In the genomic region with DNA sequence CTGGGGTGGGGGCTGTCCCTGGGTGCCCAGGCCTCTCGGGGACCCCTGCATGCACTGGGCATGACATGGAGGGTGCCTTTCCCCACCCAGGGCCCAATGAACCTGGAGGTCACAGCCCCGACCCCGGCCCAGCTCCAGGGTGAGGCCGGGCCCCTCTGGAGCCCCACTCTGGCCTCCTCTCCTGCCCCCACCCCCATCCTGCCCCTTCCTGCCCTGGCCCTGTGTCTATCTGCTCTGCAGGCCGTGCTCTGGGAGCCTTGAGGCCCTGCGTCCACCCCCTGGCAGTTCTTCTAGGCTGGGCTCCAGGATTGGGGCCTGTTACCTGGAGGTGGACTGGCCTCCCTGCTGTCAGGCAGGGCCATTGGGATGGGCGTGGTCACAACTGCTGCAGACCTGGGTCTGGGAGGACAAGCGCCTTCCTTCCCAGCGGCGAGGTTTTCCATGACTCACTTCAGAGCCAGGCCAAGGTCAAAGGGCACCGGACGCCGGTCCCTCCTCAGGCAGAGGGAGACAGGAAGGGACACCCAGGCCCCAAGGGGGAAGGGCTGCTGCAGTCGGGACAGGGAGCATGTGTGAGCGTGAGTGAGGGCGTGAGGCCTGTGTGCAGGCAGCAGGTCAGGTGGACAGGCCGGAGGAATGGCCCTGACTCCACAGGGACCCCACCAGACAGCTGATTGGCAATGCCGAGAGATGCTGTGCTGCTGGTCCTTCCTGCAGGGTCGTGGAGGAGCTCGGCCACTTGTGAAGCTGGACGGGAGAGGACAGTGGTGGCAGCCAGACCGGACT, we compare ENCODE assay signal across 1 cellular context.
TF ChIP-seq lines count a peak whose summit lies in the region.

No MANE protein-coding gene starts in this region.

TF ChIP-seq in HepG2, 621 proteins besides CTCF, POLR2A, EP300 and RAD21 (continued from another document and continues in another):
- TF ChIP-seq ARHGAP35 (CRISPR knock-in tag; IDR thresholded peaks at IDR 0.05; ENCODE audit: borderline replicate concordance) (no peak), ISL2 (CRISPR knock-in tag; IDR thresholded peaks at IDR 0.05) (0 out of 2 replicates have a peak, but pooled peaks have one; percentile 37), HNRNPLL (IDR thresholded peaks at IDR 0.05; ENCODE audit: low read depth, low read length, poor library complexity, severe bottlenecking) (peak; percentile 14), RFXAP (CRISPR knock-in tag; IDR thresholded peaks at IDR 0.05; ENCODE audit: borderline replicate concordance) (no peak), SMARCC2 (IDR thresholded peaks at IDR 0.05) (no peak), NFYB (CRISPR knock-in tag; IDR thresholded peaks at IDR 0.05) (no peak), MEIS1 (CRISPR knock-in tag; IDR thresholded peaks at IDR 0.05; ENCODE audit: borderline replicate concordance) (no peak), PLRG1 (conservative IDR thresholded peaks at IDR 0.05) (no peak), MAFG (CRISPR knock-in tag; IDR thresholded peaks at IDR 0.05) (no peak), SMAD3 (CRISPR knock-in tag; IDR thresholded peaks at IDR 0.05) (no peak), ZNF34 (CRISPR knock-in tag; IDR thresholded peaks at IDR 0.05; ENCODE audit: borderline replicate concordance) (no peak), SRSF1 (optimal IDR thresholded peaks at IDR 0.05; ENCODE audit: low read depth, low read length) (no peak), HMGA1 (CRISPR knock-in tag; conservative IDR thresholded peaks at IDR 0.05) (no peak), KDM1A (CRISPR knock-in tag; IDR thresholded peaks at IDR 0.05) (0 out of 2 replicates have a peak, but pooled peaks have one; percentile 26), TCF12 (IDR thresholded peaks at IDR 0.05) (no peak), TCF12 (CRISPR knock-in tag; IDR thresholded peaks at IDR 0.05) (no peak), CCAR2 (optimal IDR thresholded peaks at IDR 0.05; ENCODE audit: low read depth, low read length) (no peak), MAF1 (CRISPR knock-in tag; IDR thresholded peaks at IDR 0.05; ENCODE audit: borderline replicate concordance) (no peak), ZNF292 (CRISPR knock-in tag; IDR thresholded peaks at IDR 0.05; ENCODE audit: borderline replicate concordance, low read depth) (peak; percentile 87; the same call in 1 of the 2 replicates), ZBTB8A (CRISPR knock-in tag; IDR thresholded peaks at IDR 0.05; ENCODE audit: borderline replicate concordance, low read depth) (no peak), BRD4 (CRISPR knock-in tag; IDR thresholded peaks at IDR 0.05) (peak; percentile 71; the same call in 1 of the 2 replicates), HOXA7 (CRISPR knock-in tag; IDR thresholded peaks at IDR 0.05) (no peak), CHD4 (IDR thresholded peaks at IDR 0.05; ENCODE audit: borderline replicate concordance, low read length) (no peak), KLF11 (CRISPR knock-in tag; IDR thresholded peaks at IDR 0.05) (no peak), ZNF333 (CRISPR knock-in tag; IDR thresholded peaks at IDR 0.05; ENCODE audit: borderline replicate concordance) (no peak), NPAS2 (CRISPR knock-in tag; IDR thresholded peaks at IDR 0.05; ENCODE audit: borderline replicate concordance) (no peak), ZKSCAN1 (IDR thresholded peaks at IDR 0.05; ENCODE audit: low read length) (no peak), KDM5A (IDR thresholded peaks at IDR 0.05; ENCODE audit: borderline replicate concordance, low read length) (no peak), TOPORS (CRISPR knock-in tag; IDR thresholded peaks at IDR 0.05) (0 out of 2 replicates have a peak, but pooled peaks have one; percentile 33), KLF9 (CRISPR knock-in tag; IDR thresholded peaks at IDR 0.05; ENCODE audit: low read depth) (peak; percentile 84; the same call in 1 of the 2 replicates), NFRKB (IDR thresholded peaks at IDR 0.05) (no peak), ZNF30 (CRISPR knock-in tag; IDR thresholded peaks at IDR 0.05) (no peak), ZNF563 (CRISPR knock-in tag; IDR thresholded peaks at IDR 0.05) (peak; percentile 73; the same call in 1 of the 2 replicates), SKI (IDR thresholded peaks at IDR 0.05; ENCODE audit: partially characterized antibody) (peak; percentile 69), ZFY (CRISPR knock-in tag; IDR thresholded peaks at IDR 0.05) (peak; percentile 92), ZNF607 (CRISPR knock-in tag; IDR thresholded peaks at IDR 0.05; ENCODE audit: borderline replicate concordance) (no peak)
- TF ChIP-seq, protein P1, sequence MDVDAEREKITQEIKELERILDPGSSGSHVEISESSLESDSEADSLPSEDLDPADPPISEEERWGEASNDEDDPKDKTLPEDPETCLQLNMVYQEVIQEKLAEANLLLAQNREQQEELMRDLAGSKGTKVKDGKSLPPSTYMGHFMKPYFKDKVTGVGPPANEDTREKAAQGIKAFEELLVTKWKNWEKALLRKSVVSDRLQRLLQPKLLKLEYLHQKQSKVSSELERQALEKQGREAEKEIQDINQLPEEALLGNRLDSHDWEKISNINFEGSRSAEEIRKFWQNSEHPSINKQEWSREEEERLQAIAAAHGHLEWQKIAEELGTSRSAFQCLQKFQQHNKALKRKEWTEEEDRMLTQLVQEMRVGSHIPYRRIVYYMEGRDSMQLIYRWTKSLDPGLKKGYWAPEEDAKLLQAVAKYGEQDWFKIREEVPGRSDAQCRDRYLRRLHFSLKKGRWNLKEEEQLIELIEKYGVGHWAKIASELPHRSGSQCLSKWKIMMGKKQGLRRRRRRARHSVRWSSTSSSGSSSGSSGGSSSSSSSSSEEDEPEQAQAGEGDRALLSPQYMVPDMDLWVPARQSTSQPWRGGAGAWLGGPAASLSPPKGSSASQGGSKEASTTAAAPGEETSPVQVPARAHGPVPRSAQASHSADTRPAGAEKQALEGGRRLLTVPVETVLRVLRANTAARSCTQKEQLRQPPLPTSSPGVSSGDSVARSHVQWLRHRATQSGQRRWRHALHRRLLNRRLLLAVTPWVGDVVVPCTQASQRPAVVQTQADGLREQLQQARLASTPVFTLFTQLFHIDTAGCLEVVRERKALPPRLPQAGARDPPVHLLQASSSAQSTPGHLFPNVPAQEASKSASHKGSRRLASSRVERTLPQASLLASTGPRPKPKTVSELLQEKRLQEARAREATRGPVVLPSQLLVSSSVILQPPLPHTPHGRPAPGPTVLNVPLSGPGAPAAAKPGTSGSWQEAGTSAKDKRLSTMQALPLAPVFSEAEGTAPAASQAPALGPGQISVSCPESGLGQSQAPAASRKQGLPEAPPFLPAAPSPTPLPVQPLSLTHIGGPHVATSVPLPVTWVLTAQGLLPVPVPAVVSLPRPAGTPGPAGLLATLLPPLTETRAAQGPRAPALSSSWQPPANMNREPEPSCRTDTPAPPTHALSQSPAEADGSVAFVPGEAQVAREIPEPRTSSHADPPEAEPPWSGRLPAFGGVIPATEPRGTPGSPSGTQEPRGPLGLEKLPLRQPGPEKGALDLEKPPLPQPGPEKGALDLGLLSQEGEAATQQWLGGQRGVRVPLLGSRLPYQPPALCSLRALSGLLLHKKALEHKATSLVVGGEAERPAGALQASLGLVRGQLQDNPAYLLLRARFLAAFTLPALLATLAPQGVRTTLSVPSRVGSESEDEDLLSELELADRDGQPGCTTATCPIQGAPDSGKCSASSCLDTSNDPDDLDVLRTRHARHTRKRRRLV (CRISPR knock-in tag; IDR thresholded peaks at IDR 0.05): no peak
- TF ChIP-seq, protein P2, sequence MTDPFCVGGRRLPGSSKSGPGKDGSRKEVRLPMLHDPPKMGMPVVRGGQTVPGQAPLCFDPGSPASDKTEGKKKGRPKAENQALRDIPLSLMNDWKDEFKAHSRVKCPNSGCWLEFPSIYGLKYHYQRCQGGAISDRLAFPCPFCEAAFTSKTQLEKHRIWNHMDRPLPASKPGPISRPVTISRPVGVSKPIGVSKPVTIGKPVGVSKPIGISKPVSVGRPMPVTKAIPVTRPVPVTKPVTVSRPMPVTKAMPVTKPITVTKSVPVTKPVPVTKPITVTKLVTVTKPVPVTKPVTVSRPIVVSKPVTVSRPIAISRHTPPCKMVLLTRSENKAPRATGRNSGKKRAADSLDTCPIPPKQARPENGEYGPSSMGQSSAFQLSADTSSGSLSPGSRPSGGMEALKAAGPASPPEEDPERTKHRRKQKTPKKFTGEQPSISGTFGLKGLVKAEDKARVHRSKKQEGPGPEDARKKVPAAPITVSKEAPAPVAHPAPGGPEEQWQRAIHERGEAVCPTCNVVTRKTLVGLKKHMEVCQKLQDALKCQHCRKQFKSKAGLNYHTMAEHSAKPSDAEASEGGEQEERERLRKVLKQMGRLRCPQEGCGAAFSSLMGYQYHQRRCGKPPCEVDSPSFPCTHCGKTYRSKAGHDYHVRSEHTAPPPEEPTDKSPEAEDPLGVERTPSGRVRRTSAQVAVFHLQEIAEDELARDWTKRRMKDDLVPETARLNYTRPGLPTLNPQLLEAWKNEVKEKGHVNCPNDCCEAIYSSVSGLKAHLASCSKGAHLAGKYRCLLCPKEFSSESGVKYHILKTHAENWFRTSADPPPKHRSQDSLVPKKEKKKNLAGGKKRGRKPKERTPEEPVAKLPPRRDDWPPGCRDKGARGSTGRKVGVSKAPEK (CRISPR knock-in tag; IDR thresholded peaks at IDR 0.05; ENCODE audit: borderline replicate concordance): no peak
- TF ChIP-seq, protein P3, sequence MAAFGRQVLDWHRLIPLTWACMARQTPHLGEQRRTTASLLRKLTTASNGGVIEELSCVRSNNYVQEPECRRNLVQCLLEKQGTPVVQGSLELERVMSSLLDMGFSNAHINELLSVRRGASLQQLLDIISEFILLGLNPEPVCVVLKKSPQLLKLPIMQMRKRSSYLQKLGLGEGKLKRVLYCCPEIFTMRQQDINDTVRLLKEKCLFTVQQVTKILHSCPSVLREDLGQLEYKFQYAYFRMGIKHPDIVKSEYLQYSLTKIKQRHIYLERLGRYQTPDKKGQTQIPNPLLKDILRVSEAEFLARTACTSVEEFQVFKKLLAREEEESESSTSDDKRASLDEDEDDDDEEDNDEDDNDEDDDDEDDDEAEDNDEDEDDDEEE (CRISPR knock-in tag; IDR thresholded peaks at IDR 0.05): no peak; the same call in 1 of the 2 replicates
- TF ChIP-seq, protein P4, sequence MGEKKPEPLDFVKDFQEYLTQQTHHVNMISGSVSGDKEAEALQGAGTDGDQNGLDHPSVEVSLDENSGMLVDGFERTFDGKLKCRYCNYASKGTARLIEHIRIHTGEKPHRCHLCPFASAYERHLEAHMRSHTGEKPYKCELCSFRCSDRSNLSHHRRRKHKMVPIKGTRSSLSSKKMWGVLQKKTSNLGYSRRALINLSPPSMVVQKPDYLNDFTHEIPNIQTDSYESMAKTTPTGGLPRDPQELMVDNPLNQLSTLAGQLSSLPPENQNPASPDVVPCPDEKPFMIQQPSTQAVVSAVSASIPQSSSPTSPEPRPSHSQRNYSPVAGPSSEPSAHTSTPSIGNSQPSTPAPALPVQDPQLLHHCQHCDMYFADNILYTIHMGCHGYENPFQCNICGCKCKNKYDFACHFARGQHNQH (CRISPR knock-in tag; IDR thresholded peaks at IDR 0.05): no peak; the same call in 1 of the 2 replicates
- TF ChIP-seq, protein P5, sequence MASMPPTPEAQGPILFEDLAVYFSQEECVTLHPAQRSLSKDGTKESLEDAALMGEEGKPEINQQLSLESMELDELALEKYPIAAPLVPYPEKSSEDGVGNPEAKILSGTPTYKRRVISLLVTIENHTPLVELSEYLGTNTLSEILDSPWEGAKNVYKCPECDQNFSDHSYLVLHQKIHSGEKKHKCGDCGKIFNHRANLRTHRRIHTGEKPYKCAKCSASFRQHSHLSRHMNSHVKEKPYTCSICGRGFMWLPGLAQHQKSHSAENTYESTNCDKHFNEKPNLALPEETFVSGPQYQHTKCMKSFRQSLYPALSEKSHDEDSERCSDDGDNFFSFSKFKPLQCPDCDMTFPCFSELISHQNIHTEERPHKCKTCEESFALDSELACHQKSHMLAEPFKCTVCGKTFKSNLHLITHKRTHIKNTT (CRISPR knock-in tag; IDR thresholded peaks at IDR 0.05): no peak
- TF ChIP-seq, protein P6, sequence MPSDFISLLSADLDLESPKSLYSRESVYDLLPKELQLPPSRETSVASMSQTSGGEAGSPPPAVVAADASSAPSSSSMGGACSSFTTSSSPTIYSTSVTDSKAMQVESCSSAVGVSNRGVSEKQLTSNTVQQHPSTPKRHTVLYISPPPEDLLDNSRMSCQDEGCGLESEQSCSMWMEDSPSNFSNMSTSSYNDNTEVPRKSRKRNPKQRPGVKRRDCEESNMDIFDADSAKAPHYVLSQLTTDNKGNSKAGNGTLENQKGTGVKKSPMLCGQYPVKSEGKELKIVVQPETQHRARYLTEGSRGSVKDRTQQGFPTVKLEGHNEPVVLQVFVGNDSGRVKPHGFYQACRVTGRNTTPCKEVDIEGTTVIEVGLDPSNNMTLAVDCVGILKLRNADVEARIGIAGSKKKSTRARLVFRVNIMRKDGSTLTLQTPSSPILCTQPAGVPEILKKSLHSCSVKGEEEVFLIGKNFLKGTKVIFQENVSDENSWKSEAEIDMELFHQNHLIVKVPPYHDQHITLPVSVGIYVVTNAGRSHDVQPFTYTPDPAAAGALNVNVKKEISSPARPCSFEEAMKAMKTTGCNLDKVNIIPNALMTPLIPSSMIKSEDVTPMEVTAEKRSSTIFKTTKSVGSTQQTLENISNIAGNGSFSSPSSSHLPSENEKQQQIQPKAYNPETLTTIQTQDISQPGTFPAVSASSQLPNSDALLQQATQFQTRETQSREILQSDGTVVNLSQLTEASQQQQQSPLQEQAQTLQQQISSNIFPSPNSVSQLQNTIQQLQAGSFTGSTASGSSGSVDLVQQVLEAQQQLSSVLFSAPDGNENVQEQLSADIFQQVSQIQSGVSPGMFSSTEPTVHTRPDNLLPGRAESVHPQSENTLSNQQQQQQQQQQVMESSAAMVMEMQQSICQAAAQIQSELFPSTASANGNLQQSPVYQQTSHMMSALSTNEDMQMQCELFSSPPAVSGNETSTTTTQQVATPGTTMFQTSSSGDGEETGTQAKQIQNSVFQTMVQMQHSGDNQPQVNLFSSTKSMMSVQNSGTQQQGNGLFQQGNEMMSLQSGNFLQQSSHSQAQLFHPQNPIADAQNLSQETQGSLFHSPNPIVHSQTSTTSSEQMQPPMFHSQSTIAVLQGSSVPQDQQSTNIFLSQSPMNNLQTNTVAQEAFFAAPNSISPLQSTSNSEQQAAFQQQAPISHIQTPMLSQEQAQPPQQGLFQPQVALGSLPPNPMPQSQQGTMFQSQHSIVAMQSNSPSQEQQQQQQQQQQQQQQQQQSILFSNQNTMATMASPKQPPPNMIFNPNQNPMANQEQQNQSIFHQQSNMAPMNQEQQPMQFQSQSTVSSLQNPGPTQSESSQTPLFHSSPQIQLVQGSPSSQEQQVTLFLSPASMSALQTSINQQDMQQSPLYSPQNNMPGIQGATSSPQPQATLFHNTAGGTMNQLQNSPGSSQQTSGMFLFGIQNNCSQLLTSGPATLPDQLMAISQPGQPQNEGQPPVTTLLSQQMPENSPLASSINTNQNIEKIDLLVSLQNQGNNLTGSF (CRISPR knock-in tag; IDR thresholded peaks at IDR 0.05): no peak
- TF ChIP-seq, protein P7, sequence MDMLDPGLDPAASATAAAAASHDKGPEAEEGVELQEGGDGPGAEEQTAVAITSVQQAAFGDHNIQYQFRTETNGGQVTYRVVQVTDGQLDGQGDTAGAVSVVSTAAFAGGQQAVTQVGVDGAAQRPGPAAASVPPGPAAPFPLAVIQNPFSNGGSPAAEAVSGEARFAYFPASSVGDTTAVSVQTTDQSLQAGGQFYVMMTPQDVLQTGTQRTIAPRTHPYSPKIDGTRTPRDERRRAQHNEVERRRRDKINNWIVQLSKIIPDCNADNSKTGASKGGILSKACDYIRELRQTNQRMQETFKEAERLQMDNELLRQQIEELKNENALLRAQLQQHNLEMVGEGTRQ (IDR thresholded peaks at IDR 0.05; ENCODE audit: low read depth, low read length): no peak
- TF ChIP-seq, protein P7 (CRISPR knock-in tag; IDR thresholded peaks at IDR 0.05; ENCODE audit: borderline replicate concordance): no peak
